In the genomic region with DNA sequence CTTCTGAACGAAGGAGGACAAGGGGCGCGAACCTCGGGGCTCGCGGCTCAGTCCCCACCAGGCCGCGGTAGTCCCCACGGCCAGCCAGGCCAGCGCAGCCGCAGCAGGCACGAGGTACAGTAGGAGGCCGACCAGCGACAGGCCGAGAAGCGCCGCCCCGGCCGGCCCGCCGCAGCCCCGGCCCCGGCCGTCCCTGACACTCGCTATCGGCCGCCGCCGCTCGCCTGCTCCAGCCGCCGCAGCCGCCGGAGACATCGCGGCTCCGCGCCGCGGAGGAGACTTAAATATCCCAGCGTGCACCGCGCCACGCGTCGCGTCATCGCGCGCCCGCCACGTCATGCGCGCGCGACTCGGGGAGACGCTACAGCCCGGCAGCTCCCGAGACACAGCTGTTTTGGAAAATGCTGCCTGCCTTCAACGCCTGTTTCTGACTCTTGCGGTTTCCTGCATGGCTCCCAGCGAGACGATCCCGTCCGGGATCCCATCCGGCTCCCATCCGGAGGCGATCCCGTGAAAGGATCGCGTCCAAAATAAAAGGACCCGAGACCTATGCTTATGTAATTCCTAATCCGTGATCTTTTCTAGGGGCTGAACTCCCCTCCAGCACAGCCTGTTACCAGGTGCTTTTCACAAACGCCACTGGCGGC, we compare ENCODE assay signal across 8 cellular contexts. TPM values are rescaled to one million over a fixed set of nuclear protein-coding genes. Genes with fewer than 3 reads are reported as not detected.
DNase-seq lines count a peak whose midpoint lies in the region; ATAC-seq and TF ChIP-seq lines count a peak whose summit lies in the region.
"Not testable (repeated sequence)": the region's sequence is repeated elsewhere in the genome, so short reads cannot be mapped to it uniquely, and the experiment has no call there.

No MANE protein-coding gene starts in this region.

- not testable (repeated sequence) for H3K9me3 Mint-ChIP-seq in WTC11

- CTCF ChIA-PET in WTC11 (lab: Charles Lee): not testable (repeated sequence)

- H3K4me3 ChIP-seq in breast epithelium: peak overlapping the region; percentile 51 to 75 (median 58)
- H3K4me3 ChIP-seq in right atrium auricular region: peak overlapping the region; percentile 62 to 66
- H3K4me3 ChIP-seq in osteoblast (ENCODE audit: insufficient read depth, low read length): peak overlapping the region; percentile 68

- peak overlapping the region; percentile 65 for H2AFZ ChIP-seq in osteoblast (ENCODE audit: low read length)

- not testable (repeated sequence) for H3K36me3 ChIP-seq in breast epithelium
- H3K36me3 ChIP-seq in right atrium auricular region (peaks cover 27% of the 10 kb centered on the region), osteoblast (ENCODE audit: insufficient read depth, low read length) (peaks cover 27% of the 10 kb centered on the region)

- H3K27ac ChIP-seq in 22Rv1 (peak overlapping the region; percentile 56), breast epithelium (peak overlapping the region; percentile 86 to 90), right atrium auricular region (peak overlapping the region; percentile 69 to 86), osteoblast (ENCODE audit: low read depth, low read length) (peak overlapping the region; percentile 69)

- not testable (repeated sequence) for H3K4me1 Mint-ChIP-seq in WTC11

- POLR2A ChIA-PET in WTC11 (lab: Charles Lee): not testable (repeated sequence)

- peak overlapping the region; percentile 87 for H3K4me3 Mint-ChIP-seq in WTC11

- H3K4me1 ChIP-seq in breast epithelium; right atrium auricular region; osteoblast (ENCODE audit: insufficient read depth, low read length): not testable (repeated sequence)

- peaks cover 16% of the 10 kb centered on the region for H3K79me2 ChIP-seq in osteoblast (ENCODE audit: insufficient read depth, low read length)

- H4K20me1 ChIP-seq in osteoblast (ENCODE audit: insufficient read depth, low read length): not testable (repeated sequence)

- ATAC-seq in GM18861 (IDR thresholded peaks at IDR 0.05; ENCODE audit: unreplicated experiment): peak; percentile 71
- ATAC-seq in HG02678 (IDR thresholded peaks at IDR 0.05; ENCODE audit: unreplicated experiment): peak; percentile 90
- peak; percentile 79 for ATAC-seq in WTC11

- intact Hi-C loops in breast epithelium (cut with DNase I; ENCODE audit: low total_unique reads): not testable (repeated sequence)

- peak overlapping the region; percentile 96 for H3K27ac Mint-ChIP-seq in WTC11

- TF ChIP-seq POLR2A in breast epithelium (IDR thresholded peaks at IDR 0.05): not testable (repeated sequence)

- H3K4me2 ChIP-seq in osteoblast (ENCODE audit: insufficient read depth, low read length): peak overlapping the region; percentile 72

- not testable (repeated sequence) for H3K27me3 Mint-ChIP-seq in WTC11 (ENCODE audit: low read depth)

- not testable (repeated sequence) for TF ChIP-seq CTCF in 22Rv1 (IDR thresholded peaks at IDR 0.05); WTC11 (IDR thresholded peaks at IDR 0.05); breast epithelium (IDR thresholded peaks at IDR 0.05); right atrium auricular region (IDR thresholded peaks at IDR 0.05); osteoblast (IDR thresholded peaks at IDR 0.05; ENCODE audit: extremely low read depth, low read depth, low read length)

- H3K9me3 ChIP-seq in breast epithelium; right atrium auricular region; osteoblast (ENCODE audit: low read depth, low read length): not testable (repeated sequence)

- DNase-seq in LHCN-M2 (ENCODE audit: low read depth) (peak; percentile 65), WTC11 (ENCODE audit: low spot score) (peak; percentile 23)
- not testable (repeated sequence) for DNase-seq in breast epithelium (ENCODE audit: low spot score in 2 of 2); right atrium auricular region (ENCODE audit: low spot score); osteoblast (ENCODE audit: insufficient read length, low spot score, missing footprints)

- H3K27me3 ChIP-seq in breast epithelium; right atrium auricular region; osteoblast (ENCODE audit: insufficient read depth, low read length): not testable (repeated sequence)

- H3K36me3 Mint-ChIP-seq in WTC11: peaks cover 28% of the 10 kb centered on the region

TF ChIP-seq in WTC11, 78 proteins besides CTCF, POLR2A, EP300 and RAD21:
- peak; percentile 88; the same call in 1 of the 2 replicates for TF ChIP-seq ZNF416 (CRISPR knock-in tag; IDR thresholded peaks at IDR 0.05)

RNA-seq across cellular contexts. Expression of a gene that starts 43.5 kb away (rescaled TPM):
- 12.2 and 16.6 TPM in 2 replicates for total RNA-seq in LHCN-M2 (2014; rRNA removed)
- polyA plus RNA-seq in LHCN-M2 (2012): 30.5 TPM
- 52.7 to 54.7 TPM (median 53.8 TPM) in 3 replicates for total RNA-seq in WTC11 (2021)
- total RNA-seq in breast epithelium: 10 to 100 TPM; 11.4 to 19.0 (median 16.1) TPM
- 10 to 100 TPM; 16.8 to 21.9 TPM for total RNA-seq in right atrium auricular region
- 13.8 and 16.5 TPM in 2 replicates for total RNA-seq in osteoblast

RNA-seq across cellular contexts. Expression of a gene that starts 47.2 kb away (rescaled TPM):
- total RNA-seq in LHCN-M2 (2014; rRNA removed) (0.29 and 0.83 TPM in 2 replicates), WTC11 (2021) (2.0 to 3.0 TPM (median 2.3 TPM) in 3 replicates), breast epithelium (1 to 10 TPM; 2.2 to 5.6 (median 4.8) TPM), right atrium auricular region (under 1 TPM; 0.48 to 0.55 TPM), osteoblast (0.36 and 1.5 TPM in 2 replicates)
- 0.39 TPM for polyA plus RNA-seq in LHCN-M2 (2012)

RNA-seq across cellular contexts. Expression of a gene that starts 49.5 kb away (rescaled TPM):
- total RNA-seq in LHCN-M2 (2014; rRNA removed) (not detected in 2 replicates), WTC11 (2021) (not detected in 3 replicates), breast epithelium (not detected), right atrium auricular region (not detected), osteoblast (under 0.01 TPM in 1 of 2 replicates, not detected in the other)
- 0.38 TPM for polyA plus RNA-seq in LHCN-M2 (2012)
